ENCODE assay signal across 1 cellular context in the genomic region with DNA sequence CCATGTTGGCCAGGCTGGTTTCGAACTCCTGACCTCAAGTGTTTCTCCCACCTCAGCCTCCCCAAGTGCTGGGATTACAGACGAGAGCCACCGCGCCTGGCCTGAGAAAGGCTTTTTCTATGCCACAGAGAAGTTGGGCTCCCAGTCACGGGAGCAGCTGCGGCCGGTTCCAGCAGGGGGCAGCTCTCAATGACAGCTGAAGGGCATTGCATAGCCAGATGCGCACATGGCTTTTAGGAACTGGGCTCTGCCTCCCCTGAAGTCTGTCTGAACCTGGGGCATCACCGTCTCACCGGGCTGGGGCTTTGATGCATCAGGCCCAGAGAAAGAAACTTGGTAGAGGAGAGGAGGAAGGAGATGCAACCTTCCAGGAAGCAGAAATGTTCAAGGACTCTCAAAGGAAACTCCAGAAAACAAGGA.
TF ChIP-seq lines count a peak whose summit lies in the region.

No MANE protein-coding gene starts in this region.

TF ChIP-seq in HepG2, 621 proteins besides CTCF, POLR2A, EP300 and RAD21 (continued from another document and continues in another):
- no peak for TF ChIP-seq FOXO4 (CRISPR knock-in tag; conservative IDR thresholded peaks at IDR 0.05)
- peak; percentile 92 for TF ChIP-seq MAX (IDR thresholded peaks at IDR 0.05)
- TF ChIP-seq ZNF644 (CRISPR knock-in tag; IDR thresholded peaks at IDR 0.05; ENCODE audit: low read depth) = peak; percentile 47; the same call in 1 of the 2 replicates
- no peak for TF ChIP-seq FOXP1 (IDR thresholded peaks at IDR 0.05)
- TF ChIP-seq FOXP1 (CRISPR knock-in tag; IDR thresholded peaks at IDR 0.05) = no peak
- TF ChIP-seq ZNF616 (CRISPR knock-in tag; IDR thresholded peaks at IDR 0.05; ENCODE audit: low read depth) = no peak
- no peak for TF ChIP-seq SKIL (CRISPR knock-in tag; IDR thresholded peaks at IDR 0.05; ENCODE audit: borderline replicate concordance)
- peak; percentile 39; the same call in 1 of the 2 replicates for TF ChIP-seq TFDP1 (CRISPR knock-in tag; IDR thresholded peaks at IDR 0.05; ENCODE audit: borderline replicate concordance)
- TF ChIP-seq KDM2A (CRISPR knock-in tag; IDR thresholded peaks at IDR 0.05; ENCODE audit: borderline replicate concordance, low read depth) = peak; percentile 91
- no peak for TF ChIP-seq SIN3A (IDR thresholded peaks at IDR 0.05; ENCODE audit: borderline replicate concordance, low read depth, low read length)
- no peak for TF ChIP-seq TEAD2 (CRISPR knock-in tag; IDR thresholded peaks at IDR 0.05)
- no peak for TF ChIP-seq CAMTA2 (CRISPR knock-in tag; IDR thresholded peaks at IDR 0.05; ENCODE audit: borderline replicate concordance)
- TF ChIP-seq MEIS2 (CRISPR knock-in tag; IDR thresholded peaks at IDR 0.05) = peak; percentile 83; the same call in 1 of the 2 replicates
- TF ChIP-seq ZFAT (CRISPR knock-in tag; conservative IDR thresholded peaks at IDR 0.05) = no peak
- no peak for TF ChIP-seq FIP1L1 (IDR thresholded peaks at IDR 0.05; ENCODE audit: borderline replicate concordance, insufficient read depth, low read depth, low read length)
- TF ChIP-seq ZNF678 (CRISPR knock-in tag; IDR thresholded peaks at IDR 0.05) = 0 out of 2 replicates have a peak, but pooled peaks have one; percentile 25
- TF ChIP-seq SP140L (CRISPR knock-in tag; IDR thresholded peaks at IDR 0.05; ENCODE audit: borderline replicate concordance) = no peak
- no peak for TF ChIP-seq ATF1 (CRISPR knock-in tag; IDR thresholded peaks at IDR 0.05)
- TF ChIP-seq CEBPG (CRISPR knock-in tag; IDR thresholded peaks at IDR 0.05) = peak; percentile 69
- TF ChIP-seq ZNF615 (CRISPR knock-in tag; IDR thresholded peaks at IDR 0.05; ENCODE audit: borderline replicate concordance) = no peak
- TF ChIP-seq ZBTB8A (CRISPR knock-in tag; IDR thresholded peaks at IDR 0.05; ENCODE audit: borderline replicate concordance, low read depth) = no peak
- TF ChIP-seq MXD4 (CRISPR knock-in tag; IDR thresholded peaks at IDR 0.05) = peak; percentile 83
- no peak for TF ChIP-seq ZNF20 (CRISPR knock-in tag; IDR thresholded peaks at IDR 0.05)
- TF ChIP-seq ASH2L (IDR thresholded peaks at IDR 0.05; ENCODE audit: insufficient read length, low read depth, low read length) = no peak
- TF ChIP-seq FOXK1 (CRISPR knock-in tag; IDR thresholded peaks at IDR 0.05; ENCODE audit: borderline replicate concordance, low read depth) = no peak
- TF ChIP-seq SMYD3 (CRISPR knock-in tag; IDR thresholded peaks at IDR 0.05) = no peak
- TF ChIP-seq, protein P1, sequence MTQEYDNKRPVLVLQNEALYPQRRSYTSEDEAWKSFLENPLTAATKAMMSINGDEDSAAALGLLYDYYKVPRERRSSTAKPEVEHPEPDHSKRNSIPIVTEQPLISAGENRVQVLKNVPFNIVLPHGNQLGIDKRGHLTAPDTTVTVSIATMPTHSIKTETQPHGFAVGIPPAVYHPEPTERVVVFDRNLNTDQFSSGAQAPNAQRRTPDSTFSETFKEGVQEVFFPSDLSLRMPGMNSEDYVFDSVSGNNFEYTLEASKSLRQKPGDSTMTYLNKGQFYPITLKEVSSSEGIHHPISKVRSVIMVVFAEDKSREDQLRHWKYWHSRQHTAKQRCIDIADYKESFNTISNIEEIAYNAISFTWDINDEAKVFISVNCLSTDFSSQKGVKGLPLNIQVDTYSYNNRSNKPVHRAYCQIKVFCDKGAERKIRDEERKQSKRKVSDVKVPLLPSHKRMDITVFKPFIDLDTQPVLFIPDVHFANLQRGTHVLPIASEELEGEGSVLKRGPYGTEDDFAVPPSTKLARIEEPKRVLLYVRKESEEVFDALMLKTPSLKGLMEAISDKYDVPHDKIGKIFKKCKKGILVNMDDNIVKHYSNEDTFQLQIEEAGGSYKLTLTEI (CRISPR knock-in tag; conservative IDR thresholded peaks at IDR 0.05) = no peak
- no peak for TF ChIP-seq ZNF776 (CRISPR knock-in tag; IDR thresholded peaks at IDR 0.05)
- 0 out of 2 replicates have a peak, but pooled peaks have one; percentile 17 for TF ChIP-seq SP5 (CRISPR knock-in tag; IDR thresholded peaks at IDR 0.05; ENCODE audit: borderline replicate concordance, low read depth)
- peak; percentile 65 for TF ChIP-seq TEAD3 (CRISPR knock-in tag; optimal IDR thresholded peaks at IDR 0.05; ENCODE audit: borderline replicate concordance)
- peak; percentile 97 for TF ChIP-seq STAG1 (CRISPR knock-in tag; IDR thresholded peaks at IDR 0.05)
- 0 out of 2 replicates have a peak, but pooled peaks have one; percentile 24 for TF ChIP-seq THAP11 (CRISPR knock-in tag; IDR thresholded peaks at IDR 0.05)
- peak; percentile 43; the same call in 1 of the 2 replicates for TF ChIP-seq HNF4A (CRISPR knock-in tag; IDR thresholded peaks at IDR 0.05)
- TF ChIP-seq, protein P2, sequence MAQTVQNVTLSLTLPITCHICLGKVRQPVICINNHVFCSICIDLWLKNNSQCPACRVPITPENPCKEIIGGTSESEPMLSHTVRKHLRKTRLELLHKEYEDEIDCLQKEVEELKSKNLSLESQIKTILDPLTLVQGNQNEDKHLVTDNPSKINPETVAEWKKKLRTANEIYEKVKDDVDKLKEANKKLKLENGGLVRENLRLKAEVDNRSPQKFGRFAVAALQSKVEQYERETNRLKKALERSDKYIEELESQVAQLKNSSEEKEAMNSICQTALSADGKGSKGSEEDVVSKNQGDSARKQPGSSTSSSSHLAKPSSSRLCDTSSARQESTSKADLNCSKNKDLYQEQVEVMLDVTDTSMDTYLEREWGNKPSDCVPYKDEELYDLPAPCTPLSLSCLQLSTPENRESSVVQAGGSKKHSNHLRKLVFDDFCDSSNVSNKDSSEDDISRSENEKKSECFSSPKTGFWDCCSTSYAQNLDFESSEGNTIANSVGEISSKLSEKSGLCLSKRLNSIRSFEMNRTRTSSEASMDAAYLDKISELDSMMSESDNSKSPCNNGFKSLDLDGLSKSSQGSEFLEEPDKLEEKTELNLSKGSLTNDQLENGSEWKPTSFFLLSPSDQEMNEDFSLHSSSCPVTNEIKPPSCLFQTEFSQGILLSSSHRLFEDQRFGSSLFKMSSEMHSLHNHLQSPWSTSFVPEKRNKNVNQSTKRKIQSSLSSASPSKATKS (CRISPR knock-in tag; IDR thresholded peaks at IDR 0.05) = no peak
- 0 out of 2 replicates have a peak, but pooled peaks have one; percentile 42 for TF ChIP-seq ATF3 (CRISPR knock-in tag; IDR thresholded peaks at IDR 0.05)
- TF ChIP-seq KDM6A (CRISPR knock-in tag; IDR thresholded peaks at IDR 0.05; ENCODE audit: low read depth) = no peak
- TF ChIP-seq DNMT1 (CRISPR knock-in tag; IDR thresholded peaks at IDR 0.05) = no peak
- no peak for TF ChIP-seq AGO2 (optimal IDR thresholded peaks at IDR 0.05; ENCODE audit: low read depth, low read length)
- no peak for TF ChIP-seq PHB2 (IDR thresholded peaks at IDR 0.05; ENCODE audit: partially characterized antibody)
- TF ChIP-seq CHCHD3 (CRISPR knock-in tag; IDR thresholded peaks at IDR 0.05) = no peak
- TF ChIP-seq, protein P3, sequence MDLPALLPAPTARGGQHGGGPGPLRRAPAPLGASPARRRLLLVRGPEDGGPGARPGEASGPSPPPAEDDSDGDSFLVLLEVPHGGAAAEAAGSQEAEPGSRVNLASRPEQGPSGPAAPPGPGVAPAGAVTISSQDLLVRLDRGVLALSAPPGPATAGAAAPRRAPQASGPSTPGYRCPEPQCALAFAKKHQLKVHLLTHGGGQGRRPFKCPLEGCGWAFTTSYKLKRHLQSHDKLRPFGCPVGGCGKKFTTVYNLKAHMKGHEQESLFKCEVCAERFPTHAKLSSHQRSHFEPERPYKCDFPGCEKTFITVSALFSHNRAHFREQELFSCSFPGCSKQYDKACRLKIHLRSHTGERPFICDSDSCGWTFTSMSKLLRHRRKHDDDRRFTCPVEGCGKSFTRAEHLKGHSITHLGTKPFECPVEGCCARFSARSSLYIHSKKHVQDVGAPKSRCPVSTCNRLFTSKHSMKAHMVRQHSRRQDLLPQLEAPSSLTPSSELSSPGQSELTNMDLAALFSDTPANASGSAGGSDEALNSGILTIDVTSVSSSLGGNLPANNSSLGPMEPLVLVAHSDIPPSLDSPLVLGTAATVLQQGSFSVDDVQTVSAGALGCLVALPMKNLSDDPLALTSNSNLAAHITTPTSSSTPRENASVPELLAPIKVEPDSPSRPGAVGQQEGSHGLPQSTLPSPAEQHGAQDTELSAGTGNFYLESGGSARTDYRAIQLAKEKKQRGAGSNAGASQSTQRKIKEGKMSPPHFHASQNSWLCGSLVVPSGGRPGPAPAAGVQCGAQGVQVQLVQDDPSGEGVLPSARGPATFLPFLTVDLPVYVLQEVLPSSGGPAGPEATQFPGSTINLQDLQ (CRISPR knock-in tag; IDR thresholded peaks at IDR 0.05) = no peak
